In genomic region chr4:74624351-74625151, GRCh38 we compare ENCODE assay signal across 11 cellular contexts.
DNase-seq lines count a peak whose midpoint lies in the region; ATAC-seq and TF ChIP-seq lines count a peak whose summit lies in the region.
"Had no signal": no experiment of that assay in that cellular context is flagged by ENCODE, and none has a peak within 500 bp of the region (broad histone marks: within the 10 kb centered on the region; RNA-seq: fewer than 3 reads in every experiment).

No MANE protein-coding gene starts in this region.

- H3K4me2 ChIP-seq in DND-41 (ENCODE audit: insufficient read depth, low read length) (no peak overlapping the region), mammary epithelial cell (ENCODE audit: insufficient read depth, low read depth, low read length) (peak overlapping the region; percentile 72)

- dilution Hi-C loops in mammary epithelial cell (cut with HindIII; ENCODE audit: low sequenced_read_pairs) = loop anchor here (5.0 kb wide), 1 partner anchor 77 kb away; no protein-coding TSS in a partner anchor

- H3K9ac ChIP-seq in DND-41 (ENCODE audit: low read depth, low read length) = no peak overlapping the region
- H3K9ac ChIP-seq in mammary epithelial cell (ENCODE audit: insufficient read depth, low read length) = peak overlapping the region; percentile 56

- no peak overlapping the region for H3K4me3 ChIP-seq in DND-41 (ENCODE audit: low read depth in 1 of 2, low read length in 2 of 2)
- H3K4me3 ChIP-seq in mammary epithelial cell (replicated peaks in 1 of 3; ENCODE audit: insufficient read depth in 1 of 3, low read depth in 2 of 3, low read length in 3 of 3) = peak overlapping the region in 2 of 3 experiments; percentile 9 to 11
- H3K4me3 ChIP-seq: psoas muscle had no signal

- H3K9me3 ChIP-seq in DND-41 (ENCODE audit: insufficient read depth, low read length, severe bottlenecking) (no peaks in the 10 kb centered on the region), mammary epithelial cell (replicated peaks; ENCODE audit: insufficient read depth, low read length) (no peaks in the 10 kb centered on the region)
- H3K9me3 ChIP-seq: psoas muscle had no signal

- no peak overlapping the region for H2AFZ ChIP-seq in DND-41 (ENCODE audit: low read depth, low read length)
- H2AFZ ChIP-seq in mammary epithelial cell (ENCODE audit: low read depth, low read length) = peak overlapping the region; percentile 18

- H3K79me2 ChIP-seq in DND-41 (ENCODE audit: insufficient read depth, low read length) (no peaks in the 10 kb centered on the region), mammary epithelial cell (ENCODE audit: insufficient read depth, low read length) (no peaks in the 10 kb centered on the region)

- ATAC-seq in DND-41 (ENCODE audit: insufficient read depth, low read depth) = peak; percentile 53; the same call in 1 of the 3 replicates
- ATAC-seq in GM18511 (IDR thresholded peaks at IDR 0.05; ENCODE audit: unreplicated experiment) = no peak
- ATAC-seq in GM18861 (IDR thresholded peaks at IDR 0.05; ENCODE audit: unreplicated experiment) = no peak
- ATAC-seq in GM21367 (IDR thresholded peaks at IDR 0.05; ENCODE audit: unreplicated experiment) = no peak
- ATAC-seq: psoas muscle had no signal

- 0% methylated on average over 5 of the region's 5 CpGs for WGBS in mammary epithelial cell (ENCODE audit: low coverage, missing lambda C conversion rate)

- TSS peak; percentile 84 for BruUV-seq in mammary epithelial cell (replicated peaks; lab: Mats Ljungman, UMichigan)

- intact Hi-C loops in mammary epithelial cell (cut with micrococcal nuclease) = no loop called here

- no peak for DNase-seq in DND-41
- DNase-seq in NOMO-1 (lab: John Stamatoyannopoulos, UW; ENCODE audit: unreplicated experiment in 2 of 2) = peak; percentile 53 to 97
- DNase-seq in mammary epithelial cell = peak; percentile 88
- DNase-seq in myocyte (ENCODE audit: low read depth) = peak; percentile 26
- DNase-seq in NCI-H82 treated with DMSO at 0.1 percent for 48 hours (lab: John Stamatoyannopoulos, UW; ENCODE audit: unreplicated experiment) = no peak
- DNase-seq: effector CD4-positive, alpha-beta T cell; psoas muscle; T1000 had no signal

- H3K36me3 ChIP-seq in DND-41 (ENCODE audit: insufficient read depth, low read length) (no peaks in the 10 kb centered on the region), mammary epithelial cell (ENCODE audit: insufficient read depth, low read length) (no peaks in the 10 kb centered on the region)

- in situ Hi-C loops in mammary epithelial cell (cut with MboI; ENCODE audit: low sequenced_read_pairs in 2 of 2) = no loop called here

- H3K27ac ChIP-seq in DND-41 (ENCODE audit: low read length) (no peak overlapping the region), mammary epithelial cell (ENCODE audit: insufficient read depth, low read depth, low read length) (peak overlapping the region; percentile 91)
- H3K27ac ChIP-seq: psoas muscle had no signal

- H3K27me3 ChIP-seq in DND-41 (ENCODE audit: insufficient read depth, low read length, poor library complexity) = no peaks in the 10 kb centered on the region
- H3K27me3 ChIP-seq in mammary epithelial cell (ENCODE audit: insufficient read depth, low read length) = no peaks in the 10 kb centered on the region

- H3K4me1 ChIP-seq in DND-41 (ENCODE audit: insufficient read depth, low read length) (no peaks in the 10 kb centered on the region), mammary epithelial cell (ENCODE audit: insufficient read depth, low read length) (peaks cover 72% of the 10 kb centered on the region)
- H3K4me1 ChIP-seq: psoas muscle had no signal

- H4K20me1 ChIP-seq in DND-41 (ENCODE audit: insufficient read depth, low read length) (no peaks in the 10 kb centered on the region), mammary epithelial cell (ENCODE audit: insufficient read depth, low read length) (no peaks in the 10 kb centered on the region)

- TF ChIP-seq CTCF in DND-41 (IDR thresholded peaks at IDR 0.05; ENCODE audit: borderline replicate concordance, extremely low read depth, low read length, poor library complexity, severe bottlenecking) (no peak), mammary epithelial cell (conservative IDR thresholded peaks at IDR 0.05 in 1 of 2, IDR thresholded peaks at IDR 0.05 in 1 of 2; ENCODE audit: extremely low read depth in 1 of 2, insufficient read depth in 1 of 2, low read depth in 1 of 2, low read length in 2 of 2) (no peak)

- CTCF ChIA-PET in mammary epithelial cell (lab: Charles Lee; ENCODE audit: low non-redundant PET) = no interaction called here

Comparison
In these comparisons a context has a peak if more than half of its experiments do, and no peak if none do; other contexts are left out.
1. DNase-seq: peak in NOMO-1 (2 of 2), mammary epithelial cell (single experiment) and myocyte (single experiment); none in DND-41 (single experiment) and NCI-H82 treated with DMSO at 0.1 percent for 48 hours (single experiment).
2. H3K4me3 ChIP-seq: peak in mammary epithelial cell (2 of 3); none in DND-41 (0 of 2).